In genomic region chr9:78542491-78543175, GRCh38 we compare ENCODE assay signal across 31 cellular contexts.
DNase-seq lines count a peak whose midpoint lies in the region; ATAC-seq, FAIRE-seq and TF ChIP-seq lines count a peak whose summit lies in the region.
"Had no signal": no experiment of that assay in that cellular context is flagged by ENCODE, and none has a peak within 500 bp of the region (broad histone marks: within the 10 kb centered on the region; RNA-seq: fewer than 3 reads in every experiment).

No MANE protein-coding gene starts in this region.

- ATAC-seq in GM12878 (no peak), GM18868 (IDR thresholded peaks at IDR 0.05; ENCODE audit: unreplicated experiment) (no peak)
- ATAC-seq: activated naive CD8-positive, alpha-beta T cell treated with anti-CD3 and anti-CD28 coated beads, Interleukin-2, amount 50 U/mL, for 24 hours; body of pancreas; foreskin keratinocyte; Panc1; stimulated activated memory B cell treated with anti-CD40 and anti-IgM and Interleukin-4, amounts not matched to agents 10 μg/mL and 1 μg/mL and 100 μg/mL, for 72 hours had no signal

- H3K4me3 ChIP-seq in GM12878 (no peak overlapping the region), lower leg skin (ENCODE audit: low read depth, poor library complexity, severe bottlenecking) (no peak overlapping the region)
- H3K4me3 ChIP-seq: body of pancreas, right atrium auricular region, suprapubic skin, uterus had no signal

- H3K9me3 ChIP-seq in GM12878 (replicated peaks; ENCODE audit: control insufficient read depth, insufficient read depth, low read length), result no peaks in the 10 kb centered on the region
- H3K9me3 ChIP-seq: body of pancreas, right atrium auricular region, suprapubic skin, uterus had no signal

- no peaks in the 10 kb centered on the region for H3K9me3 Mint-ChIP-seq in progenitor cell of endocrine pancreas (ENCODE audit: low read depth)
- H3K9me3 Mint-ChIP-seq: activated naive CD8-positive, alpha-beta T cell treated with anti-CD3 and anti-CD28 coated beads, Interleukin-2, amount 50 U/mL, for 24 hours; activated T-cell treated with anti-CD3 and anti-CD28 coated beads, Interleukin-2, amount 50 U/mL, for 24 hours; stimulated activated memory B cell treated with anti-CD40 and anti-IgM and Interleukin-4, amounts not matched to agents 10 μg/mL and 1 μg/mL and 100 μg/mL, for 72 hours had no signal

- no peak overlapping the region for H3K9ac ChIP-seq in GM12878 (ENCODE audit: control insufficient read depth, insufficient read depth, low read length)
- H3K9ac ChIP-seq: KMS-11 had no signal

- no peak overlapping the region for H3K27ac ChIP-seq in GM12878 (ENCODE audit: control insufficient read depth, insufficient read depth)
- H3K27ac ChIP-seq: body of pancreas, C4-2B, foreskin keratinocyte, KMS-11, right atrium auricular region, suprapubic skin, uterus had no signal

- POLR2A ChIA-PET in GM12878 (lab: Charles Lee), result no interaction called here

- in situ Hi-C loops in G401 (cut with HindIII; ENCODE audit: low sequenced_read_pairs), result no loop called here
- in situ Hi-C loops in GM12878 (cut with MboI), result no loop called here

- H3K4me2 ChIP-seq in GM12878 (ENCODE audit: control insufficient read depth, insufficient read depth), result no peak overlapping the region
- H3K4me2 ChIP-seq: KMS-11 had no signal

- no peak for TF ChIP-seq EP300 in GM12878 (IDR thresholded peaks at IDR 0.05; ENCODE audit: borderline replicate concordance in 1 of 2, control insufficient read depth in 1 of 2, low read depth in 2 of 2, low read length in 2 of 2)

- TF ChIP-seq RAD21 in GM12878 (IDR thresholded peaks at IDR 0.05; ENCODE audit: insufficient read depth, low read depth, low read length), result no peak

- TF ChIP-seq POLR2A in GM12878 (IDR thresholded peaks at IDR 0.05; ENCODE audit: low read depth, low read length) (no peak), lower leg skin (IDR thresholded peaks at IDR 0.05) (no peak)

- TF ChIP-seq CTCF in GM12878 (IDR thresholded peaks at IDR 0.05 in 2 of 3, conservative IDR thresholded peaks at IDR 0.05 in 1 of 3; ENCODE audit: control insufficient read depth in 2 of 3, extremely low read depth in 1 of 3, insufficient read depth in 1 of 3, low read depth in 3 of 3, low read length in 3 of 3) (no peak), progenitor cell of endocrine pancreas (IDR thresholded peaks at IDR 0.05; ENCODE audit: unreplicated experiment) (no peak), lower leg skin (IDR thresholded peaks at IDR 0.05) (no peak)

- no peaks in the 10 kb centered on the region for H3K79me2 ChIP-seq in GM12878 (ENCODE audit: control insufficient read depth, insufficient read depth, low read length)

- BruUV-seq in GM12878 (replicated peaks; lab: Mats Ljungman, UMichigan), result no TSS peak

- FAIRE-seq in GM12878 (lab: Jason Lieb, UNC), result no peak

- CTCF ChIA-PET in GM12878 (lab: Yijun Ruan, JAX), result no interaction called here

- no peaks in the 10 kb centered on the region; a peak in 1 of 4 replicates for H3K36me3 ChIP-seq in GM12878 (ENCODE audit: control insufficient read depth in 2 of 2, insufficient read depth in 2 of 2, low read length in 1 of 2)
- H3K36me3 ChIP-seq: right atrium auricular region, suprapubic skin, uterus had no signal

- RAD21 ChIA-PET in GM12878 (lab: Charles Lee; ENCODE audit: unreplicated experiment), result no interaction called here

- no peaks in the 10 kb centered on the region for H3K27me3 Mint-ChIP-seq in progenitor cell of endocrine pancreas
- H3K27me3 Mint-ChIP-seq: activated T-cell treated with anti-CD3 and anti-CD28 coated beads, Interleukin-2, amount 50 U/mL, for 24 hours; stimulated activated memory B cell treated with anti-CD40 and anti-IgM and Interleukin-4, amounts not matched to agents 10 μg/mL and 1 μg/mL and 100 μg/mL, for 72 hours had no signal

- SMC1A ChIA-PET in GM12878 (lab: Charles Lee; ENCODE audit: uncharacterized antibody, unreplicated experiment), result no interaction called here

- H3K36me3 Mint-ChIP-seq in progenitor cell of endocrine pancreas (ENCODE audit: insufficient read depth), result no peaks in the 10 kb centered on the region
- H3K36me3 Mint-ChIP-seq: stimulated activated memory B cell treated with anti-CD40 and anti-IgM and Interleukin-4, amounts not matched to agents 10 μg/mL and 1 μg/mL and 100 μg/mL, for 72 hours had no signal

- peaks cover 43% of the 10 kb centered on the region for H3K4me1 Mint-ChIP-seq in progenitor cell of endocrine pancreas (ENCODE audit: low read depth)
- H3K4me1 Mint-ChIP-seq: activated naive CD8-positive, alpha-beta T cell treated with anti-CD3 and anti-CD28 coated beads, Interleukin-2, amount 50 U/mL, for 24 hours; stimulated activated memory B cell treated with anti-CD40 and anti-IgM and Interleukin-4, amounts not matched to agents 10 μg/mL and 1 μg/mL and 100 μg/mL, for 72 hours had no signal

- intact Hi-C loops in GM12878 (cut with micrococcal nuclease; ENCODE audit: unreplicated experiment), result no loop called here
- intact Hi-C loops in lower leg skin (cut with DNase I; ENCODE audit: low total_unique reads), result no loop called here

- no peaks in the 10 kb centered on the region for H3K27me3 ChIP-seq in GM12878 (replicated peaks in 1 of 2; ENCODE audit: control insufficient read depth in 2 of 2, insufficient read depth in 2 of 2, low read length in 1 of 2)
- H3K27me3 ChIP-seq: body of pancreas, foreskin keratinocyte, right atrium auricular region, suprapubic skin, uterus had no signal

- DNase-seq in G401 (ENCODE audit: low spot score), result peak; percentile 25
- DNase-seq in GM12878 (ENCODE audit: low read depth, low spot score), result no peak
- DNase-seq in iPS-NIHi11 (ENCODE audit: low spot score), result peak; percentile 25
- DNase-seq in progenitor cell of endocrine pancreas (ENCODE audit: low spot score, unreplicated experiment), result no peak
- no peak for DNase-seq in AML-193 (lab: John Stamatoyannopoulos, UW)
- no peak for DNase-seq in NCI-H345 (lab: John Stamatoyannopoulos, UW)
- DNase-seq in lower leg skin (ENCODE audit: low spot score in 2 of 2), result no peak
- DNase-seq: ACHN; activated CD4-positive, alpha-beta T cell treated with anti-CD3 and anti-CD28 coated beads for 1 hour; activated CD8-positive, alpha-beta memory T cell treated with anti-CD3 and anti-CD28 coated beads for 24 hours; activated gamma-delta T cell treated with Interleukin-2 at 50 U/mL for 16 hours; activated naive CD8-positive, alpha-beta T cell treated with anti-CD3 and anti-CD28 coated beads, Interleukin-2, amount 50 U/mL, for 24 hours; activated T-cell treated with anti-CD3 and anti-CD28 coated beads, Interleukin-2, amount 50 U/mL, for 24 hours; body of pancreas; Calu3; effector CD8-positive, alpha-beta T cell; foreskin keratinocyte; hippocampal formation; mammary epithelial cell; NCI-H1436; NCI-H510A; SIG-M5; stimulated activated CD4-positive, alpha-beta T cell treated with anti-CD3 and anti-CD28 coated beads, Interleukin-4, amount 100 ng/mL, for 1 hour; uterus had no signal

- peak overlapping the region; percentile 89 for H3K27ac Mint-ChIP-seq in progenitor cell of endocrine pancreas
- H3K27ac Mint-ChIP-seq: activated naive CD8-positive, alpha-beta T cell treated with anti-CD3 and anti-CD28 coated beads, Interleukin-2, amount 50 U/mL, for 24 hours; activated T-cell treated with anti-CD3 and anti-CD28 coated beads, Interleukin-2, amount 50 U/mL, for 24 hours; stimulated activated memory B cell treated with anti-CD40 and anti-IgM and Interleukin-4, amounts not matched to agents 10 μg/mL and 1 μg/mL and 100 μg/mL, for 72 hours had no signal

- peak overlapping the region; percentile 59 for H3K4me3 Mint-ChIP-seq in progenitor cell of endocrine pancreas (ENCODE audit: low read depth)
- H3K4me3 Mint-ChIP-seq: activated naive CD8-positive, alpha-beta T cell treated with anti-CD3 and anti-CD28 coated beads, Interleukin-2, amount 50 U/mL, for 24 hours; activated T-cell treated with anti-CD3 and anti-CD28 coated beads, Interleukin-2, amount 50 U/mL, for 24 hours; stimulated activated memory B cell treated with anti-CD40 and anti-IgM and Interleukin-4, amounts not matched to agents 10 μg/mL and 1 μg/mL and 100 μg/mL, for 72 hours had no signal

- 76% methylated on average over 14 of the region's 14 CpGs for WGBS in GM12878 (ENCODE audit: insufficient coverage, insufficient replicate concordance, low lambda C conversion rate, missing lambda C conversion rate)
- WGBS in lower leg skin, 2 donors, result 73 to 78% methylated on average over 14 of the region's 14 CpGs

- H2AFZ ChIP-seq in GM12878 (ENCODE audit: control insufficient read depth, low read depth, low read length), result no peak overlapping the region

- H3K4me1 ChIP-seq in GM12878 (ENCODE audit: control insufficient read depth, insufficient read depth, low read length), result no peaks in the 10 kb centered on the region
- H3K4me1 ChIP-seq: body of pancreas, foreskin keratinocyte, right atrium auricular region, suprapubic skin, uterus had no signal

- no peaks in the 10 kb centered on the region for H4K20me1 ChIP-seq in GM12878 (ENCODE audit: control insufficient read depth, insufficient read depth)

TF ChIP-seq in GM12878, 131 proteins besides CTCF, POLR2A, EP300 and RAD21:
- TF ChIP-seq DPF2 (IDR thresholded peaks at IDR 0.05), result no peak
- TF ChIP-seq MTA2 (IDR thresholded peaks at IDR 0.05; ENCODE audit: low read depth), result 0 out of 2 replicates have a peak, but pooled peaks have one; percentile 10
TF ChIP-seq in GM12878: peak in this region for 1.

Comparison
In these comparisons a context has a peak if more than half of its experiments do, and no peak if none do; other contexts are left out.
1. DNase-seq: peak in G401 (single experiment) and iPS-NIHi11 (single experiment); none in GM12878 (single experiment), progenitor cell of endocrine pancreas (single experiment), AML-193 (0 of 2), NCI-H345 (single experiment) and lower leg skin (0 of 2).